Comparison of ENCODE assay signal across 9 cellular contexts in genomic region chr2:101064868-101065549, GRCh38.
DNase-seq lines count a peak whose midpoint lies in the region; ATAC-seq, FAIRE-seq and TF ChIP-seq lines count a peak whose summit lies in the region.
"Had no signal": no experiment of that assay in that cellular context is flagged by ENCODE, and none has a peak within 500 bp of the region (broad histone marks: within the 10 kb centered on the region; RNA-seq: fewer than 3 reads in every experiment).

No MANE protein-coding gene starts in this region.

- FAIRE-seq in GM19239 (lab: Jason Lieb, UNC) (peak; percentile 56), small intestine (lab: Jason Lieb, UNC) (no peak)

- H3K4me3 ChIP-seq in fibroblast of lung (replicated peaks in 1 of 4; ENCODE audit: control extremely low read depth in 1 of 4, insufficient read depth in 1 of 4, low read depth in 3 of 4, low read length in 4 of 4): no peak overlapping the region
- no peak overlapping the region for H3K4me3 ChIP-seq in small intestine (ENCODE audit: low read depth in 1 of 2, low read length in 2 of 2)
- no peak overlapping the region for H3K4me3 ChIP-seq in adrenal gland

- peak overlapping the region; percentile 34 for H3K27ac ChIP-seq in fibroblast of lung (ENCODE audit: insufficient read depth, low read length)
- no peak overlapping the region for H3K27ac ChIP-seq in small intestine (ENCODE audit: low read depth in 1 of 2, low read length in 1 of 2)
- no peak overlapping the region for H3K27ac ChIP-seq in adrenal gland
- H3K27ac ChIP-seq: neutrophil had no signal

- H3K4me3 Mint-ChIP-seq in immature natural killer cell: no peak overlapping the region

- H3K27me3 ChIP-seq in fibroblast of lung (ENCODE audit: control insufficient read depth, insufficient read depth, low read length) (no peaks in the 10 kb centered on the region), small intestine (ENCODE audit: control insufficient read depth in 2 of 2, insufficient read depth in 2 of 2, low read length in 2 of 2) (no peaks in the 10 kb centered on the region), adrenal gland (no peaks in the 10 kb centered on the region)
- H3K27me3 ChIP-seq: neutrophil had no signal

- no peak for TF ChIP-seq POLR2A in adrenal gland (IDR thresholded peaks at IDR 0.05)

- H3K36me3 ChIP-seq in fibroblast of lung (ENCODE audit: control insufficient read depth, insufficient read depth, low read length) (no peaks in the 10 kb centered on the region), small intestine (ENCODE audit: control insufficient read depth in 2 of 2, insufficient read depth in 2 of 2, low read length in 2 of 2) (no peaks in the 10 kb centered on the region), adrenal gland (replicated peaks in 1 of 2) (no peaks in the 10 kb centered on the region)
- H3K36me3 ChIP-seq: neutrophil had no signal

- peaks cover 2 to 6% (median 3%) of the 10 kb centered on the region in 3 donors for H3K27me3 Mint-ChIP-seq in immature natural killer cell (ENCODE audit: low read depth in 3 of 3)

- H3K36me3 Mint-ChIP-seq in immature natural killer cell: no peaks in the 10 kb centered on the region

- H3K9ac ChIP-seq in fibroblast of lung (ENCODE audit: insufficient read depth, low read length): no peak overlapping the region

- H3K4me1 ChIP-seq in fibroblast of lung (ENCODE audit: control insufficient read depth, extremely low read depth, insufficient read depth, low read length): peaks cover 3% of the 10 kb centered on the region
- peaks cover 0 to 4% of the 10 kb centered on the region in 2 donors for H3K4me1 ChIP-seq in small intestine (ENCODE audit: control insufficient read depth in 2 of 2, insufficient read depth in 1 of 2, low read depth in 1 of 2, low read length in 1 of 2)
- peaks cover 0 to 7% of the 10 kb centered on the region in 2 donors for H3K4me1 ChIP-seq in adrenal gland (replicated peaks in 1 of 2)

- H4K20me1 ChIP-seq in fibroblast of lung (ENCODE audit: control insufficient read depth, extremely low read depth, insufficient read depth, low read length): no peaks in the 10 kb centered on the region

- intact Hi-C loops in adrenal gland (cut with DNase I): no loop called here

- ATAC-seq in GM19023 (IDR thresholded peaks at IDR 0.05; ENCODE audit: unreplicated experiment): no peak

- TF ChIP-seq CTCF in fibroblast of lung (conservative IDR thresholded peaks at IDR 0.05 in 1 of 2, IDR thresholded peaks at IDR 0.05 in 1 of 2; ENCODE audit: low read depth in 1 of 2, low read length in 2 of 2): no peak
- TF ChIP-seq CTCF in adrenal gland (IDR thresholded peaks at IDR 0.05): no peak

- H3K4me2 ChIP-seq in fibroblast of lung (ENCODE audit: extremely low read depth, insufficient read depth, low read length): peak overlapping the region; percentile 37

- H3K9me3 Mint-ChIP-seq in immature natural killer cell: no peaks in the 10 kb centered on the region

- H3K79me2 ChIP-seq in fibroblast of lung (ENCODE audit: control insufficient read depth, insufficient read depth, low read length): no peaks in the 10 kb centered on the region

- H3K27ac Mint-ChIP-seq in immature natural killer cell: no peak overlapping the region

- H2AFZ ChIP-seq in fibroblast of lung (ENCODE audit: low read length): peak overlapping the region; percentile 10

- WGBS in small intestine, 3 donors: 61 to 64% (median 62%) methylated on average over 4 of the region's 4 CpGs
- 73 to 89% (median 85%) methylated on average over 4 of the region's 4 CpGs for WGBS in adrenal gland, 4 donors

- DNase-seq in GM19239 (ENCODE audit: insufficient read length, low spot score) (no peak), NCI-H226 (peak; percentile 29), fibroblast of lung (ENCODE audit: low read depth in 2 of 2) (peak; percentile 27 to 35), renal cortical epithelial cell (ENCODE audit: low read depth) (peak; percentile 97), immature natural killer cell (no peak), small intestine (no peak), adrenal gland (no peak)

- H3K9me3 ChIP-seq in fibroblast of lung (ENCODE audit: control insufficient read depth, insufficient read depth, low read depth, low read length): no peaks in the 10 kb centered on the region
- no peaks in the 10 kb centered on the region for H3K9me3 ChIP-seq in small intestine (ENCODE audit: control insufficient read depth, low read depth)
- H3K9me3 ChIP-seq in adrenal gland (replicated peaks in 1 of 3): no peaks in the 10 kb centered on the region
- H3K9me3 ChIP-seq: neutrophil had no signal

- no peaks in the 10 kb centered on the region for H3K4me1 Mint-ChIP-seq in immature natural killer cell

Comparison
In these comparisons a context has a peak if more than half of its experiments do, and no peak if none do; other contexts are left out.
1. DNase-seq: peak in NCI-H226 (single experiment), fibroblast of lung (2 of 2) and renal cortical epithelial cell (single experiment); none in GM19239 (single experiment), immature natural killer cell (0 of 3), small intestine (single experiment) and adrenal gland (0 of 7).